Comparison of ENCODE assay signal across 1 cellular context in genomic region chr11:72080326-72081183, GRCh38.
TF ChIP-seq lines count a peak whose summit lies in the region.

LRRC51 (plus strand) TSS chr11:72080850; CDS start chr11:72089084, 8,234 bp downstream.
NUMA1 (minus strand) TSS chr11:72080542; CDS start chr11:72035943, 44,599 bp downstream.

TF ChIP-seq in K562, 482 proteins besides CTCF, POLR2A, EP300 and RAD21 (continued from another document and continues in another):
- TF ChIP-seq BCLAF1 (IDR thresholded peaks at IDR 0.05; ENCODE audit: borderline replicate concordance in 1 of 2, control insufficient read depth in 1 of 2, low read depth in 2 of 2, low read length in 1 of 2) (peak in 1 of 2 experiments; percentile 59; a peak in 1 of 4 replicates), KDM4B (IDR thresholded peaks at IDR 0.05; ENCODE audit: borderline replicate concordance in 2 of 2, low read depth in 1 of 2) (no peak), RB1 (IDR thresholded peaks at IDR 0.05; ENCODE audit: low read depth) (peak; percentile 87; the same call in 1 of the 2 replicates), ETV5 (CRISPR knock-in tag; IDR thresholded peaks at IDR 0.05; ENCODE audit: low read depth) (peak; percentile 54), THAP7 (CRISPR knock-in tag; IDR thresholded peaks at IDR 0.05) (no peak), EP400 (IDR thresholded peaks at IDR 0.05) (peak; percentile 89), ZNF609 (CRISPR knock-in tag; IDR thresholded peaks at IDR 0.05; ENCODE audit: borderline replicate concordance) (no peak), FOS (IDR thresholded peaks at IDR 0.05; ENCODE audit: extremely low read depth, insufficient read length) (peak; percentile 21), POLR2H (tag; IDR thresholded peaks at IDR 0.05; ENCODE audit: low read depth) (peak; percentile 83), KLF13 (tag; IDR thresholded peaks at IDR 0.05; ENCODE audit: borderline replicate concordance, low read depth) (0 out of 2 replicates have a peak, but pooled peaks have one; percentile 11), ZNF24 (IDR thresholded peaks at IDR 0.05) (peak; percentile 90), PHF21A (IDR thresholded peaks at IDR 0.05; ENCODE audit: borderline replicate concordance, low read depth) (no peak), CBX1 (IDR thresholded peaks at IDR 0.05; ENCODE audit: low read depth) (no peak), NONO (IDR thresholded peaks at IDR 0.05; ENCODE audit: low read depth in 2 of 2, low read length in 1 of 2) (peak in 1 of 2 experiments; percentile 88; a peak in 2 of 4 replicates), HCFC1 (IDR thresholded peaks at IDR 0.05; ENCODE audit: low read depth, low read length) (peak; percentile 96), ZNF280A (IDR thresholded peaks at IDR 0.05; ENCODE audit: low read depth, partially characterized antibody) (no peak), POLR2G (IDR thresholded peaks at IDR 0.05; ENCODE audit: low read depth, low read length) (peak; percentile 98), KDM5B (IDR thresholded peaks at IDR 0.05; ENCODE audit: insufficient replicate concordance, low read depth, low read length) (peak; percentile 63), CSDE1 (IDR thresholded peaks at IDR 0.05) (peak in 1 of 2 experiments; percentile 97; a peak in 2 of 4 replicates), MXI1 (IDR thresholded peaks at IDR 0.05; ENCODE audit: low read depth, low read length) (peak; percentile 99), ZNF75A (CRISPR knock-in tag; IDR thresholded peaks at IDR 0.05) (no peak), JUN (IDR thresholded peaks at IDR 0.05; ENCODE audit: borderline replicate concordance, low read depth, low read length) (peak; percentile 52; the same call in 1 of the 2 replicates), JUN (CRISPR knock-in tag; IDR thresholded peaks at IDR 0.05; ENCODE audit: borderline replicate concordance) (no peak), E2F3 (CRISPR knock-in tag; IDR thresholded peaks at IDR 0.05) (peak; percentile 25), ZNF184 (CRISPR knock-in tag; IDR thresholded peaks at IDR 0.05) (no peak), TRIM24 (IDR thresholded peaks at IDR 0.05) (peak in 1 of 2 experiments; percentile 36; a peak in 1 of 4 replicates), MEIS2 (IDR thresholded peaks at IDR 0.05; ENCODE audit: partially characterized antibody) (peak; percentile 58), ZNF717 (CRISPR knock-in tag; IDR thresholded peaks at IDR 0.05) (no peak), ZBTB7A (IDR thresholded peaks at IDR 0.05; ENCODE audit: borderline replicate concordance, control insufficient read depth, low read depth, low read length) (peak; percentile 88), HNRNPUL1 (IDR thresholded peaks at IDR 0.05; ENCODE audit: low read length) (no peak), YY1 (IDR thresholded peaks at IDR 0.05; ENCODE audit: borderline replicate concordance in 1 of 3, control insufficient read depth in 1 of 3, extremely low read depth in 1 of 3, insufficient read depth in 3 of 3, insufficient read length in 1 of 3, insufficient replicate concordance in 2 of 3, low read depth in 1 of 3, low read length in 2 of 3) (peak; percentile 62 to 91 (median 88)), RBBP5 (IDR thresholded peaks at IDR 0.05; ENCODE audit: borderline replicate concordance, insufficient read depth, low read length, poor library complexity, severe bottlenecking) (peak; percentile 57), PCBP2 (IDR thresholded peaks at IDR 0.05; ENCODE audit: low read depth, low read length, poor library complexity, severe bottlenecking) (no peak), NFIX (CRISPR knock-in tag; IDR thresholded peaks at IDR 0.05; ENCODE audit: low read depth) (no peak), BMI1 (IDR thresholded peaks at IDR 0.05; ENCODE audit: low read length) (peak; percentile 97), ZBTB12 (CRISPR knock-in tag; IDR thresholded peaks at IDR 0.05) (peak; percentile 86), ZNF592 (IDR thresholded peaks at IDR 0.05) (0 out of 2 replicates have a peak, but pooled peaks have one; percentile 8), ARNT (IDR thresholded peaks at IDR 0.05) (peak in 1 of 2 experiments; percentile 62; a peak in 1 of 4 replicates), CXXC5 (CRISPR knock-in tag; IDR thresholded peaks at IDR 0.05) (peak; percentile 79), ELF2 (CRISPR knock-in tag; IDR thresholded peaks at IDR 0.05) (peak; percentile 77), ZNF316 (IDR thresholded peaks at IDR 0.05) (peak; percentile 53; the same call in 1 of the 2 replicates), ZNF589 (CRISPR knock-in tag; IDR thresholded peaks at IDR 0.05; ENCODE audit: low read depth) (no peak), RBM22 (IDR thresholded peaks at IDR 0.05; ENCODE audit: low read depth, low read length, poor library complexity, severe bottlenecking) (peak; percentile 93), IFI16 (CRISPR knock-in tag; IDR thresholded peaks at IDR 0.05) (no peak), VEZF1 (CRISPR knock-in tag; IDR thresholded peaks at IDR 0.05) (peak; percentile 70), RBM25 (IDR thresholded peaks at IDR 0.05; ENCODE audit: low read depth, low read length, severe bottlenecking) (no peak), MYNN (IDR thresholded peaks at IDR 0.05) (peak; percentile 99), MYNN (CRISPR knock-in tag; IDR thresholded peaks at IDR 0.05) (0 out of 2 replicates have a peak, but pooled peaks have one; percentile 63)
